Comparison of ENCODE assay signal across 8 cellular contexts in the genomic region with DNA sequence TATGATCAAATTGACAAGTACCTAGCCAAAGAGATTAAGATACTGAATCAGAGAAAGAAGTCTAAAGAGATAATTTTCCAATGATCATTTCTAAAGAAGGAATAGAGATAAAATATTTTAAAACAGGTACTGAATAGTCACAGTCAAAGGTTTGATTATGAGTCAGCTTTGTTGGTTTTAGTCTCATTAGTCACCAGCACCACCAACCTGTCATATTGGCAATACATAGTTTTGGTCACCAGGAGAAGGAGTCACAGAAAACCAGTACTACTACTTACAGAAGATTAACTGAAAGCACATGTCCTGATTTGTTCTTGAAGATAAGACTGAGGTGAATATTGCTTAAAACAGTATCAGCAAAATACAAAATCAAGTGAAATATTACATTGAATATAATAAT.
DNase-seq lines count a peak whose midpoint lies in the region; ATAC-seq and TF ChIP-seq lines count a peak whose summit lies in the region.

No MANE protein-coding gene starts in this region.

- H3F3A ChIP-seq in MM.1S (ENCODE audit: insufficient read depth, low read length), result no peaks in the 10 kb centered on the region

- H3K4me3 ChIP-seq in adipocyte (ENCODE audit: low read length) (no peak overlapping the region), MM.1S (ENCODE audit: low read length) (no peak overlapping the region)

- peak; percentile 26 to 43 for DNase-seq in activated CD4-positive, alpha-beta T cell treated with anti-CD3 and anti-CD28 coated beads for 4 hours
- no peak for DNase-seq in activated CD4-positive, alpha-beta T cell treated with anti-CD3 and anti-CD28 coated beads, Interleukin-2, amount 50 U/mL, for 4 hours
- DNase-seq in HPDE6-E6E7 (ENCODE audit: extremely low spot score) (peak; percentile 21), adipocyte (ENCODE audit: low read depth) (peak; percentile 55), non-pigmented ciliary epithelial cell (ENCODE audit: low read depth) (peak; percentile 46), medulla oblongata (ENCODE audit: extremely low spot score) (no peak), MM.1S (no peak)

- peaks cover 48% of the 10 kb centered on the region for H3K79me2 ChIP-seq in MM.1S (ENCODE audit: low read length)

- peaks cover 63% of the 10 kb centered on the region for H3K4me1 ChIP-seq in adipocyte (ENCODE audit: control insufficient read depth, insufficient read depth, low read length)
- H3K4me1 ChIP-seq in MM.1S (ENCODE audit: low read length), result peaks cover 13% of the 10 kb centered on the region; the same call in 1 of the 2 replicates

- no peaks in the 10 kb centered on the region for H3K9me2 ChIP-seq in MM.1S (replicated peaks; ENCODE audit: insufficient read depth, low read length)

- no peaks in the 10 kb centered on the region for H4K20me1 ChIP-seq in MM.1S (ENCODE audit: insufficient read depth, low read length)

- H3K36me3 ChIP-seq in adipocyte (ENCODE audit: control insufficient read depth, insufficient read depth, low read length, severe bottlenecking) (no peaks in the 10 kb centered on the region), MM.1S (replicated peaks; ENCODE audit: insufficient read depth, low read length) (no peaks in the 10 kb centered on the region; the same call in 1 of the 2 replicates)

- H2AFZ ChIP-seq in MM.1S (ENCODE audit: low read length), result no peak overlapping the region

- H3K27me3 ChIP-seq in adipocyte (replicated peaks; ENCODE audit: control insufficient read depth, insufficient read depth, low read length) (no peaks in the 10 kb centered on the region), MM.1S (replicated peaks; ENCODE audit: insufficient read depth, low read length) (no peaks in the 10 kb centered on the region)

- ATAC-seq in GM21529 (IDR thresholded peaks at IDR 0.05; ENCODE audit: unreplicated experiment), result peak; percentile 94

- no peak for TF ChIP-seq CTCF in MM.1S (IDR thresholded peaks at IDR 0.05; ENCODE audit: low read length)

- no peak overlapping the region for H3K27ac ChIP-seq in MM.1S (ENCODE audit: low read length)

- H3K9ac ChIP-seq in adipocyte (ENCODE audit: low read length) (no peak overlapping the region), MM.1S (ENCODE audit: low read length) (no peak overlapping the region)

- H3K4me2 ChIP-seq in MM.1S (ENCODE audit: low read depth, low read length), result no peak overlapping the region

- H3K9me3 ChIP-seq in adipocyte (ENCODE audit: control insufficient read depth, low read length) (no peaks in the 10 kb centered on the region), MM.1S (replicated peaks; ENCODE audit: insufficient read depth, low read length) (no peaks in the 10 kb centered on the region)

Comparison
In these comparisons a context has a peak if more than half of its experiments do, and no peak if none do; other contexts are left out.
1. DNase-seq: peak in activated CD4-positive, alpha-beta T cell treated with anti-CD3 and anti-CD28 coated beads for 4 hours (2 of 2), HPDE6-E6E7 (single experiment), adipocyte (single experiment) and non-pigmented ciliary epithelial cell (single experiment); none in activated CD4-positive, alpha-beta T cell treated with anti-CD3 and anti-CD28 coated beads, Interleukin-2, amount 50 U/mL, for 4 hours (0 of 2), medulla oblongata (single experiment) and MM.1S (single experiment).